ENCODE assay signal across 19 cellular contexts in genomic region chr3:76097588-76097975, GRCh38.
A peak's percentile ranks its signal among the peaks of the same experiment; 100 is the strongest.
DNase-seq lines count a peak whose midpoint lies in the region; ATAC-seq, FAIRE-seq and TF ChIP-seq lines count a peak whose summit lies in the region.
"Had no signal": no experiment of that assay in that cellular context is flagged by ENCODE, and none has a peak within 500 bp of the region (broad histone marks: within the 10 kb centered on the region; RNA-seq: fewer than 3 reads in every experiment).

No MANE protein-coding gene starts in this region.

- H3K56ac ChIP-seq in IMR-90 (ENCODE audit: extremely low read depth, insufficient read depth, low read length) = no peak overlapping the region

- H3K4me2 ChIP-seq in IMR-90 (ENCODE audit: low read depth, low read length) = no peak overlapping the region; the same call in 1 of the 2 replicates
- no peak overlapping the region for H3K4me2 ChIP-seq in parathyroid adenoma (ENCODE audit: low read length)
- H3K4me2 ChIP-seq: BLaER1 had no signal

- no peak overlapping the region for H3K4me3 ChIP-seq in IMR-90 (ENCODE audit: insufficient read depth, low read depth, low read length)
- H3K4me3 ChIP-seq in brain microvascular endothelial cell (ENCODE audit: low read depth, low read length) = no peak overlapping the region
- H3K4me3 ChIP-seq in parathyroid adenoma (ENCODE audit: low read depth, low read length) = no peak overlapping the region
- H3K4me3 ChIP-seq in colonic mucosa = no peak overlapping the region
- H3K4me3 ChIP-seq: BLaER1, HAP-1 had no signal

- H3K27me3 ChIP-seq in IMR-90 (ENCODE audit: control insufficient read depth, insufficient read depth, low read length) (no peaks in the 10 kb centered on the region), brain microvascular endothelial cell (replicated peaks) (no peaks in the 10 kb centered on the region), parathyroid adenoma (ENCODE audit: control insufficient read depth, insufficient read depth, low read length) (no peaks in the 10 kb centered on the region), colonic mucosa (no peaks in the 10 kb centered on the region)
- H3K27me3 ChIP-seq: BLaER1 had no signal

- BruUV-seq in IMR-90 (replicated peaks; lab: Mats Ljungman, UMichigan) = no TSS peak

- no peak overlapping the region for H2BK15ac ChIP-seq in IMR-90 (ENCODE audit: low read depth, low read length)

- H3K4me1 ChIP-seq in IMR-90 (ENCODE audit: control insufficient read depth, insufficient read depth, low read length) = no peaks in the 10 kb centered on the region; the same call in 1 of the 2 replicates
- no peaks in the 10 kb centered on the region for H3K4me1 ChIP-seq in parathyroid adenoma
- H3K4me1 ChIP-seq in colonic mucosa = no peaks in the 10 kb centered on the region
- H3K4me1 ChIP-seq: BLaER1 had no signal

- POLR2A ChIA-PET in IMR-90 (lab: Charles Lee; ENCODE audit: unreplicated experiment) = no interaction called here

- H3K27ac ChIP-seq in IMR-90 (ENCODE audit: insufficient read depth, low read length) = no peak overlapping the region
- peak overlapping the region; percentile 94 for H3K27ac ChIP-seq in brain microvascular endothelial cell
- no peak overlapping the region for H3K27ac ChIP-seq in parathyroid adenoma
- no peak overlapping the region for H3K27ac ChIP-seq in colonic mucosa
- H3K27ac ChIP-seq: BLaER1 had no signal

- H3K9me3 ChIP-seq in IMR-90 (ENCODE audit: control insufficient read depth, insufficient read depth, low read length) (no peaks in the 10 kb centered on the region), parathyroid adenoma (ENCODE audit: control insufficient read depth, low read length) (no peaks in the 10 kb centered on the region), colonic mucosa (no peaks in the 10 kb centered on the region)
- H3K9me3 ChIP-seq: HAP-1 had no signal

- H3K36me3 ChIP-seq in IMR-90 (ENCODE audit: control insufficient read depth, insufficient read depth, low read length) = no peaks in the 10 kb centered on the region
- no peaks in the 10 kb centered on the region for H3K36me3 ChIP-seq in brain microvascular endothelial cell (replicated peaks)
- no peaks in the 10 kb centered on the region for H3K36me3 ChIP-seq in parathyroid adenoma (ENCODE audit: control insufficient read depth, insufficient read depth, low read length)
- no peaks in the 10 kb centered on the region for H3K36me3 ChIP-seq in colonic mucosa
- H3K36me3 ChIP-seq: BLaER1, HAP-1 had no signal

- H3K23ac ChIP-seq in IMR-90 (ENCODE audit: low read depth, low read length) = no peak overlapping the region

- TF ChIP-seq CTCF in D721Med (IDR thresholded peaks at IDR 0.05; ENCODE audit: insufficient read depth, missing control alignments) = no peak
- no peak for TF ChIP-seq CTCF in IMR-90 (conservative IDR thresholded peaks at IDR 0.05; ENCODE audit: low read depth, low read length)
- TF ChIP-seq CTCF in brain microvascular endothelial cell (IDR thresholded peaks at IDR 0.05; ENCODE audit: low read depth, low read length, missing control alignments) = no peak
- TF ChIP-seq CTCF in parathyroid adenoma (IDR thresholded peaks at IDR 0.05) = no peak
- no peak for TF ChIP-seq CTCF in colonic mucosa (IDR thresholded peaks at IDR 0.05)

- H3K9me1 ChIP-seq in IMR-90 (ENCODE audit: insufficient read depth, low read length) = no peaks in the 10 kb centered on the region

- H4K20me1 ChIP-seq in IMR-90 (ENCODE audit: insufficient read depth, low read length) = no peaks in the 10 kb centered on the region
- H4K20me1 ChIP-seq: BLaER1 had no signal

- no peak overlapping the region for H4K91ac ChIP-seq in IMR-90 (ENCODE audit: insufficient read depth, low read depth, low read length)

- in situ Hi-C loops in IMR-90 (cut with MboI; ENCODE audit: low sequenced_read_pairs) (no loop called here), brain microvascular endothelial cell (cut with HindIII; ENCODE audit: low pct_ligation_motif_present, low sequenced_read_pairs) (no loop called here)

- H3K4ac ChIP-seq in IMR-90 (ENCODE audit: low read depth, low read length) = no peak overlapping the region

- no peak overlapping the region for H3K14ac ChIP-seq in IMR-90 (replicated peaks; ENCODE audit: low read depth, low read length)

- no peak overlapping the region for H2BK120ac ChIP-seq in IMR-90 (ENCODE audit: low read depth, low read length)

- H3K9ac ChIP-seq in IMR-90 (ENCODE audit: low read depth, low read length) (no peak overlapping the region), parathyroid adenoma (no peak overlapping the region), colonic mucosa (ENCODE audit: low read depth in 2 of 2, low read length in 2 of 2) (no peak overlapping the region)
- H3K9ac ChIP-seq: BLaER1 had no signal

- no peak overlapping the region for H4K8ac ChIP-seq in IMR-90 (ENCODE audit: low read depth in 2 of 2, low read length in 2 of 2)

- H3K18ac ChIP-seq in IMR-90 (ENCODE audit: low read depth, low read length) = no peak overlapping the region

- no peak for DNase-seq in D721Med (ENCODE audit: insufficient read length, low spot score)
- DNase-seq in IMR-90 = peak; percentile 6
- DNase-seq in brain microvascular endothelial cell = peak; percentile 66
- no peak for DNase-seq in activated CD4-positive, alpha-beta T cell treated with anti-CD3 and anti-CD28 coated beads, Interleukin-2, amount 50 U/mL, for 1 hour
- no peak for DNase-seq in colonic mucosa
- DNase-seq: AML-193, DMS 273 treated with DMSO at 0.1 percent for 48 hours, HFFc6 had no signal

- no peaks in the 10 kb centered on the region for H3K79me1 ChIP-seq in IMR-90 (ENCODE audit: low read depth in 1 of 2, low read length in 2 of 2)

- no peak overlapping the region for H2BK5ac ChIP-seq in IMR-90 (ENCODE audit: low read depth, low read length, poor library complexity, severe bottlenecking)

- ATAC-seq in IMR-90 (ENCODE audit: low read depth) = no peak
- no peak for ATAC-seq in HG02678 (IDR thresholded peaks at IDR 0.05; ENCODE audit: unreplicated experiment)
- ATAC-seq in HG02840 (IDR thresholded peaks at IDR 0.05; ENCODE audit: low FRiP score, unreplicated experiment) = no peak
- ATAC-seq: HepG2 had no signal

- no CpG with 5 or more reads among the region's 3 CpGs for WGBS in IMR-90 (ENCODE audit: extremely low coverage in 2 of 2, insufficient read length in 1 of 2), 2 experiments

- TF ChIP-seq RAD21 in IMR-90 (IDR thresholded peaks at IDR 0.05; ENCODE audit: low read length) = no peak

- H2BK20ac ChIP-seq in IMR-90 (ENCODE audit: low read depth, low read length) = no peak overlapping the region

- peak; percentile 61 for FAIRE-seq in D721Med (lab: Jason Lieb, UNC)
- FAIRE-seq: G401.6, GM12891, GM19239, H1, HepG2, HTR-8/SVneo had no signal

- dilution Hi-C loops in IMR-90 (cut with HindIII; ENCODE audit: low sequenced_read_pairs, unreplicated experiment) = no loop called here

- CTCF ChIA-PET in IMR-90 (lab: Yijun Ruan, JAX) = interaction anchor here (1.3 kb wide), 1 partner anchor 52 kb away, joined by 4 read pairs; no protein-coding TSS in a partner anchor

- TF ChIP-seq POLR2A in IMR-90 (IDR thresholded peaks at IDR 0.05; ENCODE audit: low read depth, low read length) = no peak

- H4K5ac ChIP-seq in IMR-90 (ENCODE audit: low read depth, low read length) = no peak overlapping the region

- H2AFZ ChIP-seq in IMR-90 (replicated peaks; ENCODE audit: low read length, poor library complexity) (no peak overlapping the region), parathyroid adenoma (peak overlapping the region; percentile 59)

- intact Hi-C loops in IMR-90 (cut with micrococcal nuclease) = no loop called here
- intact Hi-C loops in colonic mucosa (cut with DNase I) = no loop called here

- H2AK9ac ChIP-seq in IMR-90 (replicated peaks; ENCODE audit: low read depth, low read length, poor library complexity) = no peak overlapping the region

- no peak overlapping the region for H2AK5ac ChIP-seq in IMR-90 (ENCODE audit: low read depth, low read length)

- H3K79me2 ChIP-seq in parathyroid adenoma = no peaks in the 10 kb centered on the region

TF ChIP-seq in IMR-90, 13 proteins besides CTCF, POLR2A, EP300 and RAD21:
- no peak for TF ChIP-seq NFE2L2 (IDR thresholded peaks at IDR 0.05; ENCODE audit: low read depth, low read length)
- no peak for TF ChIP-seq RFX5 (IDR thresholded peaks at IDR 0.05; ENCODE audit: low read depth, low read length)
- no peak for TF ChIP-seq MAZ (IDR thresholded peaks at IDR 0.05; ENCODE audit: borderline replicate concordance, low read depth, low read length)
- TF ChIP-seq SMC3 (IDR thresholded peaks at IDR 0.05; ENCODE audit: low read depth, low read length) = no peak
- TF ChIP-seq, protein P1, sequence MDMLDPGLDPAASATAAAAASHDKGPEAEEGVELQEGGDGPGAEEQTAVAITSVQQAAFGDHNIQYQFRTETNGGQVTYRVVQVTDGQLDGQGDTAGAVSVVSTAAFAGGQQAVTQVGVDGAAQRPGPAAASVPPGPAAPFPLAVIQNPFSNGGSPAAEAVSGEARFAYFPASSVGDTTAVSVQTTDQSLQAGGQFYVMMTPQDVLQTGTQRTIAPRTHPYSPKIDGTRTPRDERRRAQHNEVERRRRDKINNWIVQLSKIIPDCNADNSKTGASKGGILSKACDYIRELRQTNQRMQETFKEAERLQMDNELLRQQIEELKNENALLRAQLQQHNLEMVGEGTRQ (IDR thresholded peaks at IDR 0.05; ENCODE audit: low read depth, low read length) = no peak
- TF ChIP-seq MAFK (IDR thresholded peaks at IDR 0.05; ENCODE audit: low read depth, low read length) = no peak
- TF ChIP-seq RCOR1 (IDR thresholded peaks at IDR 0.05; ENCODE audit: insufficient replicate concordance, low read length) = no peak
- no peak for TF ChIP-seq FOS (IDR thresholded peaks at IDR 0.05; ENCODE audit: low read depth, low read length)

Comparison
In these comparisons a context has a peak if more than half of its experiments do, and no peak if none do; other contexts are left out.
1. DNase-seq: peak in IMR-90 (single experiment) and brain microvascular endothelial cell (single experiment); none in D721Med (single experiment), activated CD4-positive, alpha-beta T cell treated with anti-CD3 and anti-CD28 coated beads, Interleukin-2, amount 50 U/mL, for 1 hour (single experiment) and colonic mucosa (single experiment).